In the genomic region with DNA sequence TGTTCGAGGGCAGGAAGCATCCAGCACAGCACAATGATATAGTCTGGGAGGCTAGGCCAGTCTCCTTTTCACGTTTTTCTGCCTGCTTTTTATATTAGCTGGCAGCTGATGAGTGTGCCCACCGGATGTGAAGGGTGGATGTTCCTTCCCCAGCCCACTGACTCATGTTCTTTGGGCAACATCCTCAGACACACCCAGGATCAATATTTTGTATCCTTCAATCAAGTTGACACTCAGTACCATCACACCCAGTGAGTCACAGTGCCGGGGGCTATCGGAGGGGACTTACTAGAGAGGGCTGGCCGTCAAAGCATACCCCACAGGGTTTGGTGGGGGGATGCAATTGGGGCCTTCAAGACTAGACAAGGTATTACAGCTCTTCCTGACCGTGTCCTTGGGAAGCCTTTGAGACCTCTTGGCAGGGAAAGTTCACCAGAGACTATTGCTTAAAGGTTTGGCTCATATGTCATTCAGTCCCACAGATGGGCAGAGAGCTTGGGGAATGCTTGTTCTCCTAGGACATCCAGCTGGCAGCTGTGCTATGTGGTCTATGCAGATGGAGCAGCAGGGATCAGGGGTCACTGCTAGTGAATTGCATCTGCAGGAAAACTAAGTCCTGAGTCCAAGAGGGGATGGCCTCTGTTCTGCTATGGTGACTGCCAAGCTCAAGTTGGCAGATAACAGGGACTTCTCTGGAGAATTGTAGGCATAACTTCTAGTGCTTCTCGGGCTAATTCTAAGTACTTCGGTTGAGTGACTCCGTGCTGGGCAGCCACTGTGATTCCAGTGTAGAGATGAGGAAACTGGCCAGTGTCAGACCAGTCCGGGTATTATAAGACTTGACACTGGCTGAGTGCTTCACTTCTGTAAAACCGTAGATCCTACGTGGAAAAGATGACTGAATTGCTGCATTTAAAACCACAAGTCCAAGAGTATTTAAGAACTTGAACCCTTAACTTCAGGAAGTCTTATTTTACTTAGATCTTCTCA, we compare ENCODE assay signal across 28 cellular contexts. TPM values are rescaled to one million over a fixed set of nuclear protein-coding genes. Genes with fewer than 3 reads are reported as not detected.
DNase-seq lines count a peak whose midpoint lies in the region; ATAC-seq, FAIRE-seq and TF ChIP-seq lines count a peak whose summit lies in the region.
"Had no signal": no experiment of that assay in that cellular context is flagged by ENCODE, and none has a peak within 500 bp of the region (broad histone marks: within the 10 kb centered on the region; RNA-seq: fewer than 3 reads in every experiment).

No MANE protein-coding gene starts in this region.

- H3K27me3 ChIP-seq in HepG2 (ENCODE audit: control insufficient read depth in 1 of 2, insufficient read depth in 2 of 2, low read length in 2 of 2): peaks cover 0 to 7% of the 10 kb centered on the region in 2 experiments; a peak in 1 of 5 replicates
- no peaks in the 10 kb centered on the region for H3K27me3 ChIP-seq in tibial artery
- H3K27me3 ChIP-seq: colonic mucosa, sigmoid colon, SJSA1, transverse colon had no signal

- H3K27ac ChIP-seq in HepG2 (ENCODE audit: extremely low read length, insufficient read depth, low read length): no peak overlapping the region
- peak overlapping the region; percentile 17 to 36 for H3K27ac ChIP-seq in tibial artery
- H3K27ac ChIP-seq: 22Rv1, colonic mucosa, sigmoid colon, SJSA1, transverse colon had no signal

- no peak for TF ChIP-seq EP300 in HepG2 (IDR thresholded peaks at IDR 0.05; ENCODE audit: low read depth in 2 of 2, low read length in 2 of 2)
- TF ChIP-seq EP300 in HepG2 (CRISPR knock-in tag; IDR thresholded peaks at IDR 0.05; ENCODE audit: borderline replicate concordance): no peak

- CTCF ChIA-PET in HepG2 (lab: Yijun Ruan, JAX; ENCODE audit: low intra/inter-chr PET ratio, low total read pairs): no interaction called here

- H3K4me3 Mint-ChIP-seq in dendritic cell treated with granulocyte-macrophage colony-stimulating factor and Interleukin-4, amounts not matched to agents 40 ng/mL and 50 ng/mL, for 4 days: no peak overlapping the region
- H3K4me3 Mint-ChIP-seq in nephron progenitor cell: no peak overlapping the region
- H3K4me3 Mint-ChIP-seq: brain; CD4-positive, CD25-positive, alpha-beta regulatory T cell had no signal

- no peaks in the 10 kb centered on the region for H3K79me2 ChIP-seq in HepG2 (ENCODE audit: insufficient read depth, low read length)

- no peak for TF ChIP-seq RAD21 in HepG2 (CRISPR knock-in tag; IDR thresholded peaks at IDR 0.05)

- intact Hi-C loops in dendritic cell treated with granulocyte-macrophage colony-stimulating factor and Interleukin-4, amounts not matched to agents 40 ng/mL and 50 ng/mL, for 4 days (cut with micrococcal nuclease): no loop called here
- intact Hi-C loops in HepG2 (cut with micrococcal nuclease; ENCODE audit: unreplicated experiment) (no loop called here), tibial artery (cut with DNase I; ENCODE audit: low total_unique reads) (no loop called here)

- POLR2A ChIA-PET in HepG2 (lab: Yijun Ruan, JAX): interaction anchor here (0.9 to 3.0 kb wide), 3 partner anchors 8 to 14 kb away, joined by 3 to 26 read pairs (median 12); a partner anchor contains a TSS

- H3K36me3 Mint-ChIP-seq in dendritic cell treated with granulocyte-macrophage colony-stimulating factor and Interleukin-4, amounts not matched to agents 40 ng/mL and 50 ng/mL, for 4 days (ENCODE audit: low read depth): no peaks in the 10 kb centered on the region
- H3K36me3 Mint-ChIP-seq in nephron progenitor cell (ENCODE audit: low read depth): no peaks in the 10 kb centered on the region
- H3K36me3 Mint-ChIP-seq: brain; CD4-positive, CD25-positive, alpha-beta regulatory T cell had no signal

- H3K27me3 Mint-ChIP-seq in dendritic cell treated with granulocyte-macrophage colony-stimulating factor and Interleukin-4, amounts not matched to agents 40 ng/mL and 50 ng/mL, for 4 days: peaks cover 3% of the 10 kb centered on the region
- H3K27me3 Mint-ChIP-seq in nephron progenitor cell (ENCODE audit: low read depth, poor library complexity): peaks cover 41% of the 10 kb centered on the region
- H3K27me3 Mint-ChIP-seq: CD4-positive, CD25-positive, alpha-beta regulatory T cell had no signal

- no peaks in the 10 kb centered on the region for H3K9me3 Mint-ChIP-seq in dendritic cell treated with granulocyte-macrophage colony-stimulating factor and Interleukin-4, amounts not matched to agents 40 ng/mL and 50 ng/mL, for 4 days
- H3K9me3 Mint-ChIP-seq in nephron progenitor cell: peaks cover 8% of the 10 kb centered on the region
- H3K9me3 Mint-ChIP-seq: CD4-positive, CD25-positive, alpha-beta regulatory T cell had no signal

- H3K27ac Mint-ChIP-seq in dendritic cell treated with granulocyte-macrophage colony-stimulating factor and Interleukin-4, amounts not matched to agents 40 ng/mL and 50 ng/mL, for 4 days: peak overlapping the region; percentile 34
- no peak overlapping the region for H3K27ac Mint-ChIP-seq in nephron progenitor cell
- H3K27ac Mint-ChIP-seq: brain; CD4-positive, CD25-positive, alpha-beta regulatory T cell had no signal

- TF ChIP-seq CTCF in HepG2 (CRISPR knock-in tag; IDR thresholded peaks at IDR 0.05) (no peak), tibial artery (IDR thresholded peaks at IDR 0.05) (no peak), nephron progenitor cell (IDR thresholded peaks at IDR 0.05) (no peak)

- H3K36me3 ChIP-seq in HepG2 (replicated peaks in 1 of 2; ENCODE audit: control insufficient read depth in 1 of 2, insufficient read depth in 2 of 2, low read length in 2 of 2) (no peaks in the 10 kb centered on the region), tibial artery (no peaks in the 10 kb centered on the region)
- H3K36me3 ChIP-seq: colonic mucosa, sigmoid colon, SJSA1, transverse colon, WERI-Rb-1 had no signal

- H3K4me1 Mint-ChIP-seq in dendritic cell treated with granulocyte-macrophage colony-stimulating factor and Interleukin-4, amounts not matched to agents 40 ng/mL and 50 ng/mL, for 4 days (ENCODE audit: low read depth): peaks cover 7% of the 10 kb centered on the region
- peaks cover 6% of the 10 kb centered on the region for H3K4me1 Mint-ChIP-seq in nephron progenitor cell

- H4K20me1 ChIP-seq in HepG2 (ENCODE audit: insufficient read depth, low read length): no peaks in the 10 kb centered on the region

- DNase-seq in DMS 273 (lab: John Stamatoyannopoulos, UW; ENCODE audit: unreplicated experiment) (peak; percentile 11), DMS 273 treated with DMSO at 0.1 percent for 48 hours (lab: John Stamatoyannopoulos, UW) (no peak), HepG2 (ENCODE audit: low spot score) (no peak), tibial artery (peak in 1 of 2 donors; percentile 32), nephron progenitor cell (no peak)
- DNase-seq: activated CD8-positive, alpha-beta memory T cell treated with anti-CD3 and anti-CD28 coated beads, Interleukin-2, amount 50 U/mL, for 48 hours; CD4-positive, CD25-positive, alpha-beta regulatory T cell; colonic mucosa; DMS153; H7; hippocampal formation; NCI-H1694; NCI-H345; occipital lobe; sigmoid colon; stimulated activated CD4-positive, alpha-beta T cell treated with anti-CD3 and anti-CD28 coated beads, Interleukin-1b, Interleukin-23, amount 100 ng/mL, for 48 hours; stimulated activated naive CD8-positive, alpha-beta T cell treated with anti-CD3 and anti-CD28 coated beads, Interleukin-15, Interleukin-2, amounts not matched to agents 100 U/mL and 50 U/mL, for 24 hours; T-helper 2 cell; transverse colon; WERI-Rb-1 had no signal

- TF ChIP-seq POLR2A in HepG2 (IDR thresholded peaks at IDR 0.05; ENCODE audit: insufficient read depth in 1 of 2, low read depth in 2 of 2, low read length in 2 of 2): no peak

- 43% methylated on average over 9 of the region's 13 CpGs for WGBS in HepG2 (ENCODE audit: low lambda C conversion rate)

- FAIRE-seq in HepG2 (lab: Jason Lieb, UNC): no peak
- FAIRE-seq: GM12892 had no signal

- H3K4me1 ChIP-seq in HepG2 (ENCODE audit: insufficient read depth, low read length): peaks cover 24% of the 10 kb centered on the region
- H3K4me1 ChIP-seq in tibial artery: peaks cover 0 to 15% (median 10%) of the 10 kb centered on the region in 4 donors
- H3K4me1 ChIP-seq: colonic mucosa, sigmoid colon, SJSA1, transverse colon had no signal

- H3K4me2 ChIP-seq in HepG2 (ENCODE audit: low read depth, low read length): no peak overlapping the region

- no peak overlapping the region for H2AFZ ChIP-seq in HepG2 (ENCODE audit: low read length)

- BruUV-seq in HepG2 (replicated peaks; lab: Mats Ljungman, UMichigan): no TSS peak

- H3K9ac ChIP-seq in HepG2 (ENCODE audit: insufficient read depth, low read depth, low read length): no peak overlapping the region

- peak; percentile 78 for ATAC-seq in HepG2
- ATAC-seq in GM21723 (IDR thresholded peaks at IDR 0.05; ENCODE audit: unreplicated experiment): no peak
- ATAC-seq in activated CD4-positive, CD25-positive, alpha-beta regulatory T cell treated with anti-CD3 and anti-CD28 coated beads, Interleukin-2, amount 50 U/mL, for 24 hours: no peak

- H3K9me3 ChIP-seq in HepG2 (ENCODE audit: low read length) (no peaks in the 10 kb centered on the region), tibial artery (no peaks in the 10 kb centered on the region)
- H3K9me3 ChIP-seq: colonic mucosa, sigmoid colon, SJSA1, transverse colon had no signal

- in situ Hi-C loops in HepG2 (cut with HindIII; ENCODE audit: extremely low pct_ligation_motif_present, low pct_unique_long_range_greater_than_20kb): no loop called here

- H3K4me3 ChIP-seq in HepG2 (replicated peaks in 1 of 3; ENCODE audit: insufficient read depth in 1 of 3, low read depth in 2 of 3, low read length in 3 of 3) (no peak overlapping the region), tibial artery (no peak overlapping the region)
- H3K4me3 ChIP-seq: colonic mucosa, lung, sigmoid colon, SJSA1, transverse colon had no signal

RNA-seq across cellular contexts. Expression of a gene that starts 12.9 kb away (rescaled TPM):
- 106 and 120 TPM in 2 replicates for total RNA-seq in HepG2 (2016; rRNA removed; fragmentation: Illumina TruSeq; extraction: Trizol)
- 50.7 and 51.7 TPM in 2 replicates for total RNA-seq in HepG2 (2016; cell fraction: cytosol; rRNA removed; fragmentation: Illumina TruSeq; extraction: Trizol; ENCODE audit: low read depth)
- 98.1 and 109 TPM in 2 replicates for total RNA-seq in HepG2 (2016; cell fraction: insoluble cytoplasmic fraction; rRNA removed; fragmentation: Illumina TruSeq; extraction: Trizol)
- total RNA-seq in HepG2 (2016; cell fraction: membrane; rRNA removed; fragmentation: Illumina TruSeq; extraction: Trizol): 54.9 and 56.0 TPM in 2 replicates
- total RNA-seq in HepG2 (2016; cell fraction: nucleus; rRNA removed; fragmentation: Illumina TruSeq; extraction: Trizol): 57.3 and 65.4 TPM in 2 replicates
- polyA plus RNA-seq in HepG2 (2011; rRNA removed): 198 and 199 TPM in 2 replicates
- 187 and 226 TPM in 2 replicates for polyA plus RNA-seq in HepG2 (2011; cell fraction: cytosol; rRNA removed)
- 166 and 177 TPM in 2 replicates for polyA plus RNA-seq in HepG2 (2011; cell fraction: nucleus; rRNA removed)
- 117 and 122 TPM in 2 replicates for polyA plus RNA-seq in HepG2 (2012)
- polyA plus RNA-seq in HepG2 (2016; cell fraction: cytosol; fragmentation: Illumina TruSeq; extraction: Trizol; ENCODE audit: low read depth): 33.9 and 35.4 TPM in 2 replicates
- 136 and 179 TPM in 2 replicates for polyA plus RNA-seq in HepG2 (2016; cell fraction: insoluble cytoplasmic fraction; fragmentation: Illumina TruSeq; extraction: Trizol; ENCODE audit: low read depth)
- 47.7 and 51.7 TPM in 2 replicates for polyA plus RNA-seq in HepG2 (2016; cell fraction: membrane; fragmentation: Illumina TruSeq; extraction: Trizol; ENCODE audit: low read depth)
- polyA plus RNA-seq in HepG2 (2016; cell fraction: nucleus; fragmentation: Illumina TruSeq; extraction: Trizol; ENCODE audit: insufficient read depth, low read depth): 118 and 124 TPM in 2 replicates
- 149 and 296 TPM in 2 replicates for polyA minus RNA-seq in HepG2 (2011; rRNA and poly(A)+ RNA removed; ENCODE audit: low replicate concordance)
- polyA minus RNA-seq in HepG2 (2011; cell fraction: cytosol; rRNA and poly(A)+ RNA removed): 111 and 136 TPM in 2 replicates
- polyA minus RNA-seq in HepG2 (2011; cell fraction: nucleus; rRNA and poly(A)+ RNA removed): 82.2 and 96.2 TPM in 2 replicates
